9 cellular contexts compared by ENCODE assay signal in the genomic region with DNA sequence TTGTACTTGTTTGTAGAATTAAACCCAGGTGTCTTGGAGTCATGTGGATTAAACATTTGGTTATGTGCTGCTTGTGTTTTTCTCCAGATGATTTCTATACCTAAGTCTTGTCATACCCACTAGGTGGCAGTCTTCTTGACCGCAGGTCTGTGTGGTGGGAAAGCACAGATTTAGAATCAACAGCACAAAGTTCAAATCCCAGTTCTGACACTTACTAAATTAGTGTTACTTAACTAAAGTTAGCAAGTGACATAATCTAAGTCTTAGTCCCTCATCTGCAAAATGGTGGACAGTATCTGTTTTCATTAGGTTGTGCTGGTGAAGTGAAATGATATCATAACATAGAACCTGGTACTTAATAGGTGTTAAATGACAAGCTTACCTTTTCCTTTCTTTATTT.
DNase-seq lines count a peak whose midpoint lies in the region; ATAC-seq and TF ChIP-seq lines count a peak whose summit lies in the region.
"Had no signal": no experiment of that assay in that cellular context is flagged by ENCODE, and none has a peak within 500 bp of the region (broad histone marks: within the 10 kb centered on the region; RNA-seq: fewer than 3 reads in every experiment).

No MANE protein-coding gene starts in this region.

- H2AFZ ChIP-seq in H9 (ENCODE audit: low read length): no peak overlapping the region

- H3K4ac ChIP-seq in H9 (ENCODE audit: low read depth, low read length): no peak overlapping the region

- in situ Hi-C loops in astrocyte of the spinal cord (cut with HindIII; ENCODE audit: low sequenced_read_pairs): no loop called here

- H4K20me1 ChIP-seq in H9 (ENCODE audit: control insufficient read depth, insufficient read depth, insufficient read length): no peaks in the 10 kb centered on the region

- H3K23ac ChIP-seq in H9 (ENCODE audit: insufficient read length, low read depth, low read length): no peak overlapping the region

- H4K8ac ChIP-seq in H9 (replicated peaks; ENCODE audit: insufficient read length, low read depth, low read length): no peak overlapping the region

- H3K27ac ChIP-seq in H9 (ENCODE audit: insufficient read length, low read depth, low read length): no peak overlapping the region

- H4K5ac ChIP-seq in H9 (ENCODE audit: insufficient read length, low read depth, low read length): no peak overlapping the region

- no peaks in the 10 kb centered on the region for H3K9me3 Mint-ChIP-seq in H9

- no peak overlapping the region for H3K4me3 Mint-ChIP-seq in H9
- H3K4me3 Mint-ChIP-seq: activated naive CD8-positive, alpha-beta T cell had no signal

- H2BK15ac ChIP-seq in H9 (ENCODE audit: low read depth, low read length): no peak overlapping the region

- H3K79me2 ChIP-seq in H9 (ENCODE audit: insufficient read depth, low read length): no peaks in the 10 kb centered on the region

- H2BK5ac ChIP-seq in H9 (ENCODE audit: insufficient read length, low read length): no peak overlapping the region

- H3K4me3 ChIP-seq in astrocyte of the spinal cord (ENCODE audit: low read depth, low read length) (no peak overlapping the region), lower leg skin (ENCODE audit: low read depth, poor library complexity, severe bottlenecking) (no peak overlapping the region)

- intact Hi-C loops in lower leg skin (cut with DNase I; ENCODE audit: low total_unique reads): no loop called here

- H3K36me3 Mint-ChIP-seq in H9 (ENCODE audit: insufficient read depth in 1 of 3, low read depth in 3 of 3): no peaks in the 10 kb centered on the region
- H3K36me3 Mint-ChIP-seq: activated naive CD8-positive, alpha-beta T cell had no signal

- no CpG with 5 or more reads among the region's 1 CpG for WGBS in H9 (ENCODE audit: extremely low coverage, insufficient read length, low lambda C conversion rate)
- WGBS in lower leg skin, 2 donors: 64 to 74% methylated on average over 1 of the region's 1 CpG

- H3K9me3 ChIP-seq in H9 (ENCODE audit: control insufficient read depth, low read depth, low read length): no peaks in the 10 kb centered on the region

- H2BK12ac ChIP-seq in H9 (ENCODE audit: insufficient read length, low read depth, low read length): no peak overlapping the region

- no peaks in the 10 kb centered on the region for H3K27me3 Mint-ChIP-seq in H9 (ENCODE audit: low read depth)
- H3K27me3 Mint-ChIP-seq: activated naive CD8-positive, alpha-beta T cell had no signal

- TF ChIP-seq CTCF in H9 (conservative IDR thresholded peaks at IDR 0.05) (peak; percentile 79), astrocyte of the spinal cord (IDR thresholded peaks at IDR 0.05; ENCODE audit: low read depth, low read length) (peak; percentile 56), lower leg skin (IDR thresholded peaks at IDR 0.05) (peak in 1 of 3 donors; percentile 19)

- H3K9ac ChIP-seq in H9 (ENCODE audit: extremely low read depth, insufficient read length, low read length): no peak overlapping the region

- H3K4me2 ChIP-seq in H9 (ENCODE audit: insufficient read depth, insufficient read length, low read length): no peak overlapping the region

- H3K18ac ChIP-seq in H9 (ENCODE audit: insufficient read length, low read depth, low read length): no peak overlapping the region

- no peak overlapping the region for H3K27ac Mint-ChIP-seq in H9
- H3K27ac Mint-ChIP-seq: activated naive CD8-positive, alpha-beta T cell had no signal

- no peaks in the 10 kb centered on the region for H3K27me3 ChIP-seq in H9 (ENCODE audit: insufficient read depth, low read length)

- no peak overlapping the region for H2BK20ac ChIP-seq in H9 (ENCODE audit: low read depth, low read length, poor library complexity, severe bottlenecking)

- peaks cover 3% of the 10 kb centered on the region; the same call in 1 of the 2 replicates for H3K4me1 ChIP-seq in H9 (ENCODE audit: insufficient read depth, low read length)

- H2AK5ac ChIP-seq in H9 (ENCODE audit: insufficient read length, low read length): no peak overlapping the region

- TF ChIP-seq POLR2A in lower leg skin (IDR thresholded peaks at IDR 0.05): no peak

- no peak overlapping the region for H3T11ph ChIP-seq in H9 (ENCODE audit: low read length)

- ATAC-seq in left lobe of liver: peak; percentile 89
- ATAC-seq in GM21360 (IDR thresholded peaks at IDR 0.05; ENCODE audit: unreplicated experiment): no peak

- H3K79me1 ChIP-seq in H9 (ENCODE audit: insufficient read depth, low read depth, low read length, poor library complexity, severe bottlenecking): no peaks in the 10 kb centered on the region

- no peak overlapping the region for H2BK120ac ChIP-seq in H9 (ENCODE audit: low read depth, low read length, poor library complexity, severe bottlenecking)

- no peaks in the 10 kb centered on the region for H3K23me2 ChIP-seq in H9 (ENCODE audit: insufficient read length, low read depth, low read length, poor library complexity, severe bottlenecking)

- no peak overlapping the region for H3K56ac ChIP-seq in H9 (ENCODE audit: insufficient read length, low read depth, low read length)

- H3K14ac ChIP-seq in H9 (ENCODE audit: insufficient read depth, low read length): no peak overlapping the region

- H4K91ac ChIP-seq in H9 (ENCODE audit: insufficient read length, low read depth, low read length): no peak overlapping the region

- peaks cover 8 to 13% of the 10 kb centered on the region in 2 experiments; a peak in 3 of 4 replicates for H3K4me1 Mint-ChIP-seq in H9

- peak; percentile 9 for DNase-seq in activated naive CD4-positive, alpha-beta T cell treated with Interleukin-2 at 50 U/mL for 16 hours
- no peak for DNase-seq in activated naive CD4-positive, alpha-beta T cell treated with anti-CD3 and anti-CD28 coated beads, Interleukin-2, amount 50 U/mL, for 16 hours
- no peak for DNase-seq in H9
- peak; percentile 11 for DNase-seq in NCI-H345 (lab: John Stamatoyannopoulos, UW)
- peak; percentile 46 for DNase-seq in astrocyte of the spinal cord (ENCODE audit: low read depth, low spot score)
- no peak for DNase-seq in left lobe of liver (ENCODE audit: low spot score)
- DNase-seq in lower leg skin (ENCODE audit: low spot score in 2 of 2): no peak

Comparison
In these comparisons a context has a peak if more than half of its experiments do, and no peak if none do; other contexts are left out.
1. DNase-seq: peak in activated naive CD4-positive, alpha-beta T cell treated with Interleukin-2 at 50 U/mL for 16 hours (single experiment), NCI-H345 (single experiment) and astrocyte of the spinal cord (single experiment); none in activated naive CD4-positive, alpha-beta T cell treated with anti-CD3 and anti-CD28 coated beads, Interleukin-2, amount 50 U/mL, for 16 hours (single experiment), H9 (single experiment), left lobe of liver (single experiment) and lower leg skin (0 of 2).